In the genomic region with DNA sequence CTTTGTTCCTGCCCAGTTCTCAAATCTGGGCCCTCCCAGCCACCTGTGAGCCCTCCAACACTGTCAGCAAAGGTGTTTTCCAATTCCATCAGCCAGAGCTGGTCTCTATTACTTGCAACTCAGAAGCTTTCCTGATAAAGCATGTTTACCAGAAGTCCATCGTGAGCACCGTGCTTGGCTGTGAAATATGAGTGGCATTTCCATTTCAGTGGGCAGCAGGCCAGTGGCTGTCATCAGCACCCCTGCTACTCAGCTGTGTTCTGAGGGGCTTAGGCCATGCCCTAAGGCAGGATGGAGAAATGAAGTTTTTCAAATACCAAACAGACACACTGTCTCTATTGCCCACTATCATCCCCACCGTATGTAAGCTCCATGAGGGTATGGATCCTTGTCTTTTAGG, we compare ENCODE assay signal across 28 cellular contexts.
"Had no signal": no experiment of that assay in that cellular context is flagged by ENCODE, and none has a peak within 500 bp of the region (broad histone marks: within the 10 kb centered on the region; RNA-seq: fewer than 3 reads in every experiment).

No MANE protein-coding gene starts in this region.

- ATAC-seq: activated T-helper 17 cell treated with anti-CD3 and anti-CD28 coated beads, Interleukin-2, amount 50 U/mL, for 72 hours; T-helper 17 cell had no signal

- H3K27ac Mint-ChIP-seq: activated B cell treated with CpG ODN at 0.5 μM for 24 hours; activated CD4-positive, alpha-beta memory T cell treated with anti-CD3 and anti-CD28 coated beads for 36 hours; activated CD4-positive, alpha-beta T cell treated with anti-CD3 and anti-CD28 coated beads, Interleukin-2, amount 10 ng/mL, durations not matched to agents 24 days and 14 days; activated naive CD4-positive, alpha-beta T cell treated with anti-CD3 and anti-CD28 coated beads for 36 hours; activated naive CD8-positive, alpha-beta T cell; activated T-helper 17 cell treated with anti-CD3 and anti-CD28 coated beads, Interleukin-2, amount 50 U/mL, for 72 hours; T-helper 17 cell had no signal

- H3K9me3 Mint-ChIP-seq: activated B cell treated with CpG ODN at 0.5 μM for 24 hours; activated CD4-positive, alpha-beta memory T cell treated with anti-CD3 and anti-CD28 coated beads for 36 hours; activated CD4-positive, alpha-beta T cell treated with anti-CD3 and anti-CD28 coated beads, Interleukin-2, amount 10 ng/mL, durations not matched to agents 24 days and 14 days; activated naive CD4-positive, alpha-beta T cell treated with anti-CD3 and anti-CD28 coated beads for 36 hours; activated T-helper 17 cell treated with anti-CD3 and anti-CD28 coated beads, Interleukin-2, amount 50 U/mL, for 72 hours had no signal

- DNase-seq: activated B cell treated with CpG ODN at 0.5 μM for 24 hours; activated CD4-positive, alpha-beta memory T cell treated with anti-CD3 and anti-CD28 coated beads for 36 hours; activated CD4-positive, alpha-beta T cell treated with anti-CD3 and anti-CD28 coated beads for 1 hour; activated CD4-positive, alpha-beta T cell treated with anti-CD3 and anti-CD28 coated beads, Interleukin-2, amount 10 ng/mL, durations not matched to agents 24 days and 14 days; activated CD8-positive, alpha-beta memory T cell treated with anti-CD3 and anti-CD28 coated beads for 24 hours; activated gamma-delta T cell; activated naive CD4-positive, alpha-beta T cell treated with anti-CD3 and anti-CD28 coated beads for 36 hours; activated T-cell treated with anti-CD3 and anti-CD28 coated beads, Interleukin-2, amount 50 U/mL, for 48 hours; caudate nucleus; IMR-90; Kasumi-1; KBM-7; NCI-H1105 treated with DMSO at 0.1 percent for 48 hours; NCI-H146; NCI-H1930; NCI-H2171; NCI-H2227 treated with DMSO at 0.1 percent for 48 hours; NCI-H446 treated with DMSO at 0.1 percent for 48 hours; NCI-H524 treated with DMSO at 0.1 percent for 48 hours; NCI-H748 treated with DMSO at 0.1 percent for 48 hours; NK-92 treated with Interleukin-12 subunit alpha and Interleukin-12 subunit beta, amount 100 ng/mL, for 24 hours; OCI-M1; SIG-M5; T-helper 17 cell; T-helper 9 cell had no signal

- H3K4me3 Mint-ChIP-seq: activated B cell treated with CpG ODN at 0.5 μM for 24 hours; activated CD4-positive, alpha-beta memory T cell treated with anti-CD3 and anti-CD28 coated beads for 36 hours; activated CD4-positive, alpha-beta T cell treated with anti-CD3 and anti-CD28 coated beads, Interleukin-2, amount 10 ng/mL, durations not matched to agents 24 days and 14 days; activated naive CD4-positive, alpha-beta T cell treated with anti-CD3 and anti-CD28 coated beads for 36 hours; activated naive CD8-positive, alpha-beta T cell; activated T-helper 17 cell treated with anti-CD3 and anti-CD28 coated beads, Interleukin-2, amount 50 U/mL, for 72 hours; T-helper 17 cell had no signal

- H3K27me3 Mint-ChIP-seq: activated CD4-positive, alpha-beta memory T cell treated with anti-CD3 and anti-CD28 coated beads for 36 hours; activated naive CD8-positive, alpha-beta T cell; activated T-helper 17 cell treated with anti-CD3 and anti-CD28 coated beads, Interleukin-2, amount 50 U/mL, for 72 hours had no signal

- H3K36me3 Mint-ChIP-seq: activated CD4-positive, alpha-beta memory T cell treated with anti-CD3 and anti-CD28 coated beads for 36 hours; activated naive CD8-positive, alpha-beta T cell had no signal

- FAIRE-seq: RCC 7860 had no signal

- H3K4me1 Mint-ChIP-seq: activated B cell treated with CpG ODN at 0.5 μM for 24 hours; activated CD4-positive, alpha-beta T cell treated with anti-CD3 and anti-CD28 coated beads, Interleukin-2, amount 10 ng/mL, durations not matched to agents 24 days and 14 days; activated T-helper 17 cell treated with anti-CD3 and anti-CD28 coated beads, Interleukin-2, amount 50 U/mL, for 72 hours; T-helper 17 cell had no signal
